8 cellular contexts compared by ENCODE assay signal in genomic region chr10:3239066-3239919, GRCh38.
DNase-seq lines count a peak whose midpoint lies in the region; ATAC-seq and TF ChIP-seq lines count a peak whose summit lies in the region.

No MANE protein-coding gene starts in this region.

- H3K27ac Mint-ChIP-seq in HFFc6 = no peak overlapping the region
- H3K27ac Mint-ChIP-seq in activated T-cell treated with anti-CD3 and anti-CD28 coated beads, Interleukin-2, amount 50 U/mL, for 24 hours = no peak overlapping the region

- H3K9ac ChIP-seq in OCI-LY3 (ENCODE audit: low read length) = no peak overlapping the region
- H3K9ac ChIP-seq in neuronal stem cell (ENCODE audit: low read depth, low read length, poor library complexity) = no peak overlapping the region
- H3K9ac ChIP-seq in subcutaneous abdominal adipose tissue (ENCODE audit: low read length in 5 of 5) = no peak overlapping the region

- no peak overlapping the region for H3K14ac ChIP-seq in neuronal stem cell (ENCODE audit: low read length)

- ATAC-seq in GM19328 (IDR thresholded peaks at IDR 0.05; ENCODE audit: unreplicated experiment) = no peak

- H2BK120ac ChIP-seq in neuronal stem cell (ENCODE audit: low read depth, low read length) = no peak overlapping the region

- 0 out of 2 replicates have a peak overlapping the region, but pooled peaks have one; percentile 27 for H2AFZ ChIP-seq in OCI-LY3 (ENCODE audit: low read depth, low read length)
- no peak overlapping the region for H2AFZ ChIP-seq in neuronal stem cell (ENCODE audit: low read length)

- no peaks in the 10 kb centered on the region; the same call in 1 of the 2 replicates for H3K9me3 Mint-ChIP-seq in HFFc6
- H3K9me3 Mint-ChIP-seq in activated T-cell treated with anti-CD3 and anti-CD28 coated beads, Interleukin-2, amount 50 U/mL, for 24 hours = no peaks in the 10 kb centered on the region

- no peak overlapping the region for H2BK5ac ChIP-seq in neuronal stem cell (ENCODE audit: low read length)

- DNase-seq in HFFc6 = peak; percentile 49
- DNase-seq in activated T-cell treated with anti-CD3 and anti-CD28 coated beads, Interleukin-2, amount 50 U/mL, for 24 hours = peak; percentile 86
- peak; percentile 82 for DNase-seq in fibroblast of peridontal ligament (ENCODE audit: extremely low read depth)
- peak; percentile 46 for DNase-seq in neuronal stem cell (ENCODE audit: low spot score)

- peaks cover 5% of the 10 kb centered on the region; the same call in 1 of the 2 replicates for H3K4me1 ChIP-seq in OCI-LY3 (ENCODE audit: low read length)
- H3K4me1 ChIP-seq in neuronal stem cell (ENCODE audit: control insufficient read depth in 2 of 2, insufficient read depth in 1 of 2, low read depth in 1 of 2, low read length in 2 of 2) = peaks cover 0 to 11% of the 10 kb centered on the region in 2 donors
- H3K4me1 ChIP-seq in subcutaneous abdominal adipose tissue (ENCODE audit: control insufficient read depth in 5 of 5, insufficient read depth in 5 of 5, low read length in 5 of 5) = peaks cover 0 to 10% (median 4%) of the 10 kb centered on the region in 5 donors

- no peak overlapping the region for H2BK15ac ChIP-seq in neuronal stem cell (ENCODE audit: low read length)

- peak overlapping the region; percentile 85 for H2AK5ac ChIP-seq in neuronal stem cell (ENCODE audit: low read depth, low read length)

- peak overlapping the region; percentile 7 for H3K18ac ChIP-seq in neuronal stem cell (ENCODE audit: low read length)

- H4K91ac ChIP-seq in neuronal stem cell (ENCODE audit: low read depth, low read length, poor library complexity) = no peak overlapping the region

- no peaks in the 10 kb centered on the region for H3K79me2 ChIP-seq in OCI-LY3 (ENCODE audit: low read length)

- no peak overlapping the region for H2BK12ac ChIP-seq in neuronal stem cell (ENCODE audit: low read length)

- H3K27me3 Mint-ChIP-seq in HFFc6 (ENCODE audit: insufficient read depth) = peaks cover 11% of the 10 kb centered on the region
- peaks cover 59% of the 10 kb centered on the region for H3K27me3 Mint-ChIP-seq in activated T-cell treated with anti-CD3 and anti-CD28 coated beads, Interleukin-2, amount 50 U/mL, for 24 hours

- H3K79me1 ChIP-seq in neuronal stem cell (ENCODE audit: low read depth, low read length) = no peaks in the 10 kb centered on the region

- no peaks in the 10 kb centered on the region for H4K20me1 ChIP-seq in OCI-LY3 (ENCODE audit: insufficient read depth, low read length)

- H3K4me1 Mint-ChIP-seq in HFFc6 (ENCODE audit: low read depth) = peaks cover 6% of the 10 kb centered on the region; the same call in 1 of the 2 replicates
- H3K4me1 Mint-ChIP-seq in activated T-cell treated with anti-CD3 and anti-CD28 coated beads, Interleukin-2, amount 50 U/mL, for 24 hours (ENCODE audit: low read depth) = peaks cover 4% of the 10 kb centered on the region

- no peak overlapping the region for H4K8ac ChIP-seq in neuronal stem cell (ENCODE audit: low read depth, low read length)

- H3K23ac ChIP-seq in neuronal stem cell (ENCODE audit: low read depth, low read length, poor library complexity) = no peak overlapping the region

- H3K4me2 ChIP-seq in OCI-LY3 (ENCODE audit: low read length) = peak overlapping the region; percentile 78
- H3K4me2 ChIP-seq in neuronal stem cell (ENCODE audit: insufficient read depth, low read length, poor library complexity, severe bottlenecking) = no peak overlapping the region

- no peak overlapping the region for H3K27ac ChIP-seq in OCI-LY3 (ENCODE audit: low read length)
- no peak overlapping the region for H3K27ac ChIP-seq in neuronal stem cell (replicated peaks; ENCODE audit: low read length)
- no peak overlapping the region for H3K27ac ChIP-seq in subcutaneous abdominal adipose tissue (ENCODE audit: low read depth, low read length)

- peak overlapping the region; percentile 68 for H3K4me3 ChIP-seq in OCI-LY3 (ENCODE audit: low read length)
- H3K4me3 ChIP-seq in neuronal stem cell (ENCODE audit: low read length in 2 of 2) = no peak overlapping the region
- peak overlapping the region in 3 of 5 donors; percentile 31 to 49 (median 36) for H3K4me3 ChIP-seq in subcutaneous abdominal adipose tissue (ENCODE audit: low read depth in 1 of 5, low read length in 5 of 5)

- H3K9me3 ChIP-seq in OCI-LY3 (ENCODE audit: insufficient read depth, low read length) (no peaks in the 10 kb centered on the region), neuronal stem cell (replicated peaks in 1 of 2; ENCODE audit: control insufficient read depth in 2 of 2, insufficient read depth in 1 of 2, low read depth in 1 of 2, low read length in 2 of 2) (peaks cover 0 to 2% of the 10 kb centered on the region in 2 donors), subcutaneous abdominal adipose tissue (ENCODE audit: control insufficient read depth in 5 of 5, low read length in 5 of 5) (no peaks in the 10 kb centered on the region)

- no peaks in the 10 kb centered on the region for H3K36me3 Mint-ChIP-seq in HFFc6 (ENCODE audit: low read depth)
- H3K36me3 Mint-ChIP-seq in activated T-cell treated with anti-CD3 and anti-CD28 coated beads, Interleukin-2, amount 50 U/mL, for 24 hours (ENCODE audit: low read depth) = no peaks in the 10 kb centered on the region

- no CpG with 5 or more reads among the region's 35 CpGs for WGBS in neuronal stem cell (ENCODE audit: extremely low coverage in 2 of 2, insufficient read length in 2 of 2, insufficient replicate concordance in 1 of 2), 2 donors

- peak; percentile 91 for TF ChIP-seq CTCF in GM12872 (IDR thresholded peaks at IDR 0.05; ENCODE audit: insufficient read depth, low read depth, low read length)
- TF ChIP-seq CTCF in HFFc6 (IDR thresholded peaks at IDR 0.05) = peak; percentile 94
- peak; percentile 60 for TF ChIP-seq CTCF in OCI-LY3 (IDR thresholded peaks at IDR 0.05; ENCODE audit: low read depth, low read length)

- H3K4ac ChIP-seq in neuronal stem cell (ENCODE audit: low read length) = no peak overlapping the region

- H3K27me3 ChIP-seq in OCI-LY3 (ENCODE audit: low read depth, low read length) (no peaks in the 10 kb centered on the region; the same call in 1 of the 2 replicates), neuronal stem cell (ENCODE audit: control insufficient read depth in 3 of 3, insufficient read depth in 3 of 3, low read depth in 1 of 3, low read length in 3 of 3) (no peaks in the 10 kb centered on the region), subcutaneous abdominal adipose tissue (ENCODE audit: control insufficient read depth in 5 of 5, insufficient read depth in 4 of 5, low read length in 5 of 5) (peaks cover 0 to 3% (median 0%) of the 10 kb centered on the region in 5 donors)

- H3K36me3 ChIP-seq in OCI-LY3 (replicated peaks; ENCODE audit: low read depth, low read length) = no peaks in the 10 kb centered on the region
- no peaks in the 10 kb centered on the region for H3K36me3 ChIP-seq in neuronal stem cell (replicated peaks in 1 of 2; ENCODE audit: control insufficient read depth in 2 of 2, insufficient read depth in 2 of 2, low read length in 2 of 2)
- H3K36me3 ChIP-seq in subcutaneous abdominal adipose tissue (ENCODE audit: control insufficient read depth in 5 of 5, insufficient read depth in 5 of 5, low read length in 5 of 5) = no peaks in the 10 kb centered on the region

- H3K4me3 Mint-ChIP-seq in HFFc6 = peak overlapping the region; percentile 27; the same call in 1 of the 2 replicates
- no peak overlapping the region for H3K4me3 Mint-ChIP-seq in activated T-cell treated with anti-CD3 and anti-CD28 coated beads, Interleukin-2, amount 50 U/mL, for 24 hours

Comparison
In these comparisons a context has a peak if more than half of its experiments do, and no peak if none do; other contexts are left out.
1. H3K4me3 ChIP-seq: peak in OCI-LY3 (single experiment) and subcutaneous abdominal adipose tissue (3 of 5); none in neuronal stem cell (0 of 2).
2. Peak in every context shown above with its lines, with median percentiles within 50 percentile points of each other: CTCF ChIP-seq and DNase-seq.